In the genomic region with DNA sequence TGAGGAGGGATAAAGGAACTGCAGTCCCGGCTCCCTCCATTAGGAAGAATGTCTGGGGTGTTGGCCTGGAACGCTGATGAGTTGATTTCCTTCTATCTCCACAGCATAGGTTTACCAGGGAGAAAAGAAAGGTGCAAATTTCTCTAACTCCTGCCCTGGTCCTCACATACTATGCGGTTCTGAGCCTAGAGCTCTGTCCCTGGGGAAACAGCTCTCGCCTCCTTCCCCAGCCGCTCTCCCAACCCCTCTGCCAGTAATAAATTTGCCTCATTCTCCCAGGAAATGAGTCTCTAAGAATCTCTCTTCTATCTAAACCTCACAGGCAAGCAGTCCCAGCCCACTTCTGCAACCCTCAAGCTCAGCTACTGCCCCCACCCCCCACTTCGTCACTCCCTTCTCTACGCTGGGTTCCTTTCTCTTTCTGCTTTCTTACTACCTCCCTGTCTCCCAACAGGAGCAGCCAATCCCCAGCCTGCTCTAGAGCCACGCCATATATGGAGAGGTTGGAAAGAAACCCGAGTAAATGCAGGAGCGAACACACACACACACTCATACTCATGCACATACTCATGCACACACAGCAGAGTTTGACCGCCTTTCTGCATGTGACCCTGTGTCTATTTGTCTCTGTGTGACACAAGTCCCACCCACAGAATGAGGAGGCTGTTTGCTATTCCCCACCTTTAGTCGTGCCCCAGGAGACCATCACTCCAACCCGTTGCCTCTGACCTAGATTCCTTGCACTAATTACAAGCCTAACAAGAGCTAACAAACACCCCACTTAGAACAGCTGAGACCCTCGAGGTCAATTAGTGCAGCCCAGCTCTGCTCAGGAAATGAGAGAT, we compare ENCODE assay signal across 1 cellular context.
TF ChIP-seq lines count a peak whose summit lies in the region.

No MANE protein-coding gene starts in this region.

TF ChIP-seq in HepG2, 621 proteins besides CTCF, POLR2A, EP300 and RAD21 (continued from another document and continues in another):
- TF ChIP-seq ZNF687 (CRISPR knock-in tag; IDR thresholded peaks at IDR 0.05) (no peak; the same call in 1 of the 2 replicates), ZNF432 (CRISPR knock-in tag; IDR thresholded peaks at IDR 0.05; ENCODE audit: borderline replicate concordance) (no peak), MXI1 (IDR thresholded peaks at IDR 0.05; ENCODE audit: borderline replicate concordance, low read depth, low read length) (peak; percentile 83; the same call in 2 of the 3 replicates), ZNF749 (CRISPR knock-in tag; IDR thresholded peaks at IDR 0.05; ENCODE audit: borderline replicate concordance) (no peak), MIXL1 (CRISPR knock-in tag; IDR thresholded peaks at IDR 0.05) (0 out of 2 replicates have a peak, but pooled peaks have one; percentile 19), ZNF607 (CRISPR knock-in tag; IDR thresholded peaks at IDR 0.05; ENCODE audit: borderline replicate concordance) (no peak), RELA (CRISPR knock-in tag; IDR thresholded peaks at IDR 0.05) (no peak), ZNF234 (CRISPR knock-in tag; conservative IDR thresholded peaks at IDR 0.05) (no peak), ASH2L (IDR thresholded peaks at IDR 0.05; ENCODE audit: insufficient read length, low read depth, low read length) (peak; percentile 40), ZNF501 (CRISPR knock-in tag; IDR thresholded peaks at IDR 0.05) (peak; percentile 43), TBL1XR1 (IDR thresholded peaks at IDR 0.05; ENCODE audit: borderline replicate concordance, low read length, partially characterized antibody) (no peak), MAFF (IDR thresholded peaks at IDR 0.05; ENCODE audit: low read depth, low read length) (no peak), UBTF (CRISPR knock-in tag; IDR thresholded peaks at IDR 0.05) (no peak), THAP9 (CRISPR knock-in tag; IDR thresholded peaks at IDR 0.05; ENCODE audit: borderline replicate concordance) (no peak), ZFP62 (CRISPR knock-in tag; IDR thresholded peaks at IDR 0.05) (no peak), LRRFIP1 (CRISPR knock-in tag; conservative IDR thresholded peaks at IDR 0.05) (no peak), ZKSCAN5 (CRISPR knock-in tag; IDR thresholded peaks at IDR 0.05) (no peak), NFIC (IDR thresholded peaks at IDR 0.05; ENCODE audit: low read length) (no peak), CBX1 (IDR thresholded peaks at IDR 0.05; ENCODE audit: low read depth) (no peak), JUNB (CRISPR knock-in tag; IDR thresholded peaks at IDR 0.05; ENCODE audit: borderline replicate concordance) (no peak), CEBPB (IDR thresholded peaks at IDR 0.05; ENCODE audit: borderline replicate concordance, low read depth, low read length) (no peak), ARID2 (CRISPR knock-in tag; IDR thresholded peaks at IDR 0.05; ENCODE audit: borderline replicate concordance) (no peak), TAF1 (CRISPR knock-in tag; IDR thresholded peaks at IDR 0.05) (no peak), RORA (CRISPR knock-in tag; IDR thresholded peaks at IDR 0.05) (no peak), SIX4 (CRISPR knock-in tag; IDR thresholded peaks at IDR 0.05) (no peak), SP140L (CRISPR knock-in tag; IDR thresholded peaks at IDR 0.05; ENCODE audit: borderline replicate concordance) (no peak), ZFP90 (CRISPR knock-in tag; IDR thresholded peaks at IDR 0.05; ENCODE audit: borderline replicate concordance) (0 out of 2 replicates have a peak, but pooled peaks have one; percentile 20), ZNF839 (CRISPR knock-in tag; IDR thresholded peaks at IDR 0.05; ENCODE audit: borderline replicate concordance) (no peak), TCF7 (IDR thresholded peaks at IDR 0.05; ENCODE audit: low read depth) (no peak)
- TF ChIP-seq, protein P1, sequence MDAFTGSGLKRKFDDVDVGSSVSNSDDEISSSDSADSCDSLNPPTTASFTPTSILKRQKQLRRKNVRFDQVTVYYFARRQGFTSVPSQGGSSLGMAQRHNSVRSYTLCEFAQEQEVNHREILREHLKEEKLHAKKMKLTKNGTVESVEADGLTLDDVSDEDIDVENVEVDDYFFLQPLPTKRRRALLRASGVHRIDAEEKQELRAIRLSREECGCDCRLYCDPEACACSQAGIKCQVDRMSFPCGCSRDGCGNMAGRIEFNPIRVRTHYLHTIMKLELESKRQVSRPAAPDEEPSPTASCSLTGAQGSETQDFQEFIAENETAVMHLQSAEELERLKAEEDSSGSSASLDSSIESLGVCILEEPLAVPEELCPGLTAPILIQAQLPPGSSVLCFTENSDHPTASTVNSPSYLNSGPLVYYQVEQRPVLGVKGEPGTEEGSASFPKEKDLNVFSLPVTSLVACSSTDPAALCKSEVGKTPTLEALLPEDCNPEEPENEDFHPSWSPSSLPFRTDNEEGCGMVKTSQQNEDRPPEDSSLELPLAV (CRISPR knock-in tag; conservative IDR thresholded peaks at IDR 0.05; ENCODE audit: low read depth) = no peak
- TF ChIP-seq, protein P2, sequence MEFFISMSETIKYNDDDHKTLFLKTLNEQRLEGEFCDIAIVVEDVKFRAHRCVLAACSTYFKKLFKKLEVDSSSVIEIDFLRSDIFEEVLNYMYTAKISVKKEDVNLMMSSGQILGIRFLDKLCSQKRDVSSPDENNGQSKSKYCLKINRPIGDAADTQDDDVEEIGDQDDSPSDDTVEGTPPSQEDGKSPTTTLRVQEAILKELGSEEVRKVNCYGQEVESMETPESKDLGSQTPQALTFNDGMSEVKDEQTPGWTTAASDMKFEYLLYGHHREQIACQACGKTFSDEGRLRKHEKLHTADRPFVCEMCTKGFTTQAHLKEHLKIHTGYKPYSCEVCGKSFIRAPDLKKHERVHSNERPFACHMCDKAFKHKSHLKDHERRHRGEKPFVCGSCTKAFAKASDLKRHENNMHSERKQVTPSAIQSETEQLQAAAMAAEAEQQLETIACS (CRISPR knock-in tag; IDR thresholded peaks at IDR 0.05) = no peak
